Comparison of ENCODE assay signal across 13 cellular contexts in genomic region chr2:156405586-156405985, GRCh38. TPM values are rescaled to one million over a fixed set of nuclear protein-coding genes. Genes with fewer than 3 reads are reported as not detected.
A peak's percentile ranks its signal among the peaks of the same experiment; 100 is the strongest.
DNase-seq lines count a peak whose midpoint lies in the region; ATAC-seq, FAIRE-seq and TF ChIP-seq lines count a peak whose summit lies in the region.
"Had no signal": no experiment of that assay in that cellular context is flagged by ENCODE, and none has a peak within 500 bp of the region (broad histone marks: within the 10 kb centered on the region; RNA-seq: fewer than 3 reads in every experiment).

No MANE protein-coding gene starts in this region.

- H3K4me1 ChIP-seq in OCI-LY1 (ENCODE audit: insufficient read depth, low read length, severe bottlenecking) (peaks cover 7% of the 10 kb centered on the region), pancreas (peaks cover 0 to 4% (median 0%) of the 10 kb centered on the region in 3 donors), smooth muscle cell (ENCODE audit: low read depth) (no peaks in the 10 kb centered on the region)

- no peaks in the 10 kb centered on the region for H3K79me2 ChIP-seq in OCI-LY1 (ENCODE audit: insufficient read depth, low read length)
- H3K79me2 ChIP-seq in smooth muscle cell (ENCODE audit: low read depth), result no peaks in the 10 kb centered on the region

- H3K9me3 ChIP-seq in OCI-LY1 (ENCODE audit: low read length) (no peaks in the 10 kb centered on the region), pancreas (no peaks in the 10 kb centered on the region), smooth muscle cell (replicated peaks; ENCODE audit: low read depth) (no peaks in the 10 kb centered on the region)

- no peak overlapping the region for H3K27ac Mint-ChIP-seq in immature natural killer cell
- H3K27ac Mint-ChIP-seq: T-helper 1 cell treated with Interleukin-12 subunit alpha and Interleukin-12 subunit beta and Interleukin-4 antibody, amounts not matched to agents 30 μg/mL and 1 μg/mL, for 36 hours had no signal

- H3K4me2 ChIP-seq in OCI-LY1 (ENCODE audit: low read length) (peak overlapping the region; percentile 16; the same call in 1 of the 2 replicates), smooth muscle cell (no peak overlapping the region)

- peaks cover 4 to 9% of the 10 kb centered on the region in 2 donors for H3K4me1 Mint-ChIP-seq in immature natural killer cell

- H3K4me3 ChIP-seq in OCI-LY1 (ENCODE audit: low read depth, low read length, poor library complexity, severe bottlenecking) (no peak overlapping the region), pancreas (no peak overlapping the region), smooth muscle cell (no peak overlapping the region)

- H3F3A ChIP-seq in OCI-LY1 (ENCODE audit: insufficient read depth, low read length) (no peaks in the 10 kb centered on the region), smooth muscle cell (ENCODE audit: low read depth) (no peaks in the 10 kb centered on the region)

- H3K27me3 Mint-ChIP-seq in immature natural killer cell (ENCODE audit: low read depth in 3 of 3), result peaks cover 9 to 15% (median 11%) of the 10 kb centered on the region in 3 donors

- H4K20me1 ChIP-seq in OCI-LY1 (ENCODE audit: insufficient read depth, low read length), result no peaks in the 10 kb centered on the region
- H4K20me1 ChIP-seq in smooth muscle cell (ENCODE audit: low read depth), result no peaks in the 10 kb centered on the region

- TF ChIP-seq CTCF in OCI-LY1 (IDR thresholded peaks at IDR 0.05; ENCODE audit: low read length) (no peak), pancreas (IDR thresholded peaks at IDR 0.05) (no peak), smooth muscle cell (IDR thresholded peaks at IDR 0.05; ENCODE audit: borderline replicate concordance, insufficient read depth, poor library complexity, severe bottlenecking) (no peak)

- H3K4me3 Mint-ChIP-seq in immature natural killer cell, result no peak overlapping the region
- H3K4me3 Mint-ChIP-seq: neural crest cell; T-helper 1 cell treated with Interleukin-12 subunit alpha and Interleukin-12 subunit beta and Interleukin-4 antibody, amounts not matched to agents 30 μg/mL and 1 μg/mL, for 36 hours had no signal

- H2AFZ ChIP-seq in OCI-LY1 (ENCODE audit: low read length), result no peak overlapping the region
- H2AFZ ChIP-seq in smooth muscle cell (ENCODE audit: low read depth), result no peak overlapping the region

- intact Hi-C loops in pancreas (cut with DNase I), result loop anchor here in 1 of 3 donors (10.0 kb wide), 1 partner anchor 61 kb away; no protein-coding TSS in a partner anchor

- no peaks in the 10 kb centered on the region for H3K9me2 ChIP-seq in OCI-LY1 (ENCODE audit: low read depth, low read length)

- DNase-seq in GM03348 (ENCODE audit: low spot score) (peak; percentile 7), fibroblast of peridontal ligament (ENCODE audit: extremely low read depth) (peak; percentile 31), pancreas (peak in 3 of 6 donors; percentile 11 to 50 (median 17)), immature natural killer cell (no peak), smooth muscle cell (lab: John Stamatoyannopoulos, UW; ENCODE audit: unreplicated experiment) (no peak), NCI-H2029 treated with DMSO at 0.1 percent for 48 hours (lab: John Stamatoyannopoulos, UW) (no peak)
- DNase-seq: activated CD8-positive, alpha-beta memory T cell treated with anti-CD3 and anti-CD28 coated beads, Interleukin-2, amount 50 U/mL, for 4 hours; NCI-H345 had no signal

- no peak overlapping the region for H3K9ac ChIP-seq in OCI-LY1 (ENCODE audit: low read length)
- no peak overlapping the region for H3K9ac ChIP-seq in smooth muscle cell (ENCODE audit: low read depth)

- ATAC-seq in pancreas (peak; percentile 43 to 50 (median 48)), HG03139 (IDR thresholded peaks at IDR 0.05; ENCODE audit: unreplicated experiment) (no peak)

- WGBS in pancreas, 2 donors, result 37% methylated on average over 3 of the region's 3 CpGs
- 46% methylated on average over 3 of the region's 3 CpGs for WGBS in smooth muscle cell (ENCODE audit: low lambda C conversion rate)

- H3K27ac ChIP-seq in OCI-LY1 (ENCODE audit: low read depth, low read length, poor library complexity, severe bottlenecking), result no peak overlapping the region
- no peak overlapping the region for H3K27ac ChIP-seq in pancreas
- no peak overlapping the region for H3K27ac ChIP-seq in smooth muscle cell (ENCODE audit: low read depth)

- no peaks in the 10 kb centered on the region for H3K27me3 ChIP-seq in OCI-LY1 (ENCODE audit: insufficient read depth, low read length)
- no peaks in the 10 kb centered on the region for H3K27me3 ChIP-seq in pancreas
- no peaks in the 10 kb centered on the region for H3K27me3 ChIP-seq in smooth muscle cell (ENCODE audit: low read depth)

- FAIRE-seq in pancreas (lab: Jason Lieb, UNC), result no peak
- FAIRE-seq: HTR-8/SVneo had no signal

- no peaks in the 10 kb centered on the region for H3K36me3 Mint-ChIP-seq in immature natural killer cell

- no peaks in the 10 kb centered on the region for H3K36me3 ChIP-seq in OCI-LY1 (ENCODE audit: insufficient read depth, low read length)
- no peaks in the 10 kb centered on the region for H3K36me3 ChIP-seq in pancreas
- H3K36me3 ChIP-seq in smooth muscle cell (ENCODE audit: low read depth), result no peaks in the 10 kb centered on the region

- no peaks in the 10 kb centered on the region for H3K9me3 Mint-ChIP-seq in immature natural killer cell
- H3K9me3 Mint-ChIP-seq: T-helper 1 cell treated with Interleukin-12 subunit alpha and Interleukin-12 subunit beta and Interleukin-4 antibody, amounts not matched to agents 30 μg/mL and 1 μg/mL, for 36 hours had no signal

RNA-seq across cellular contexts. Expression of gene GPD2, which starts 30.6 kb away (rescaled TPM):
- total RNA-seq in pancreas (10 to 100 TPM in 4 of 6 donors, 1 to 10 TPM in 2; 7.9 to 17.7 (median 12.9) TPM), smooth muscle cell (25.8 and 26.2 TPM in 2 replicates)
- polyA plus RNA-seq in pancreas (1 to 10 TPM; 2.8 to 7.4 TPM), immature natural killer cell (10 to 100 TPM in 1 of 3 donors, 1 to 10 TPM in 2; 5.6 to 13.3 (median 6.5) TPM), smooth muscle cell (3.4 and 5.6 TPM in 2 replicates)

Comparison
In these comparisons a context has a peak if more than half of its experiments do, and no peak if none do; other contexts are left out.
1. DNase-seq: peak in GM03348 (single experiment) and fibroblast of peridontal ligament (single experiment); none in immature natural killer cell (0 of 3), smooth muscle cell (single experiment) and NCI-H2029 treated with DMSO at 0.1 percent for 48 hours (single experiment).